13 cellular contexts compared by ENCODE assay signal in genomic region chr2:66364495-66364992, GRCh38.
A peak's percentile ranks its signal among the peaks of the same experiment; 100 is the strongest.
DNase-seq lines count a peak whose midpoint lies in the region; ATAC-seq, FAIRE-seq and TF ChIP-seq lines count a peak whose summit lies in the region.
"Had no signal": no experiment of that assay in that cellular context is flagged by ENCODE, and none has a peak within 500 bp of the region (broad histone marks: within the 10 kb centered on the region; RNA-seq: fewer than 3 reads in every experiment).

No MANE protein-coding gene starts in this region.

- no peaks in the 10 kb centered on the region for H3K9me3 ChIP-seq in SK-N-SH
- no peaks in the 10 kb centered on the region for H3K9me3 ChIP-seq in sigmoid colon
- H3K9me3 ChIP-seq in BE2C, result no peaks in the 10 kb centered on the region
- H3K9me3 ChIP-seq: lower lobe of right lung had no signal

- no peaks in the 10 kb centered on the region for H3K9me2 ChIP-seq in SK-N-SH

- FAIRE-seq in H54 (lab: Jason Lieb, UNC), result peak; percentile 90

- no peaks in the 10 kb centered on the region for H3F3A ChIP-seq in SK-N-SH (replicated peaks; ENCODE audit: insufficient read depth)

- TF ChIP-seq CTCF in SK-N-SH (IDR thresholded peaks at IDR 0.05), result no peak
- TF ChIP-seq CTCF in sigmoid colon (IDR thresholded peaks at IDR 0.05), result no peak
- no peak for TF ChIP-seq CTCF in BE2C (IDR thresholded peaks at IDR 0.05; ENCODE audit: low read depth, low read length)

- no peaks in the 10 kb centered on the region for H3K36me3 ChIP-seq in SK-N-SH (replicated peaks in 1 of 2; ENCODE audit: control insufficient read depth in 1 of 2, insufficient read depth in 2 of 2, low read length in 1 of 2)
- no peaks in the 10 kb centered on the region for H3K36me3 ChIP-seq in sigmoid colon
- H3K36me3 ChIP-seq in BE2C, result no peaks in the 10 kb centered on the region
- H3K36me3 ChIP-seq: lower lobe of right lung had no signal

- DNase-seq in H54 (ENCODE audit: insufficient read length, low spot score) (no peak), SK-N-SH (no peak), glomerular visceral epithelial cell (ENCODE audit: extremely low spot score) (peak; percentile 3), sigmoid colon (peak; percentile 79), BE2C (no peak)
- DNase-seq: activated CD4-positive, alpha-beta T cell treated with anti-CD3 and anti-CD28 coated beads, Interleukin-2, amount 10 ng/mL, durations not matched to agents 7 days and 5 days; DMS53; lower lobe of right lung; NCI-H1694; stimulated activated naive CD4-positive, alpha-beta T cell had no signal

- TF ChIP-seq RAD21 in SK-N-SH (IDR thresholded peaks at IDR 0.05; ENCODE audit: low read length), result no peak

- H3K4me2 ChIP-seq in SK-N-SH, result no peak overlapping the region

- TF ChIP-seq EP300 in SK-N-SH (IDR thresholded peaks at IDR 0.05; ENCODE audit: borderline replicate concordance in 1 of 2, low read depth in 1 of 2, low read length in 1 of 2) (no peak), sigmoid colon (IDR thresholded peaks at IDR 0.05) (peak in 3 of 4 donors; percentile 32 to 68 (median 32))

- WGBS in SK-N-SH (ENCODE audit: low lambda C conversion rate), result 46% methylated on average over 6 of the region's 6 CpGs
- WGBS in sigmoid colon, 2 donors, result 33 to 62% methylated on average over 6 of the region's 6 CpGs

- no peak overlapping the region for H3K9ac ChIP-seq in SK-N-SH

- H3K27me3 ChIP-seq in SK-N-SH (ENCODE audit: insufficient read depth) (no peaks in the 10 kb centered on the region; the same call in 1 of the 2 replicates), sigmoid colon (no peaks in the 10 kb centered on the region), BE2C (no peaks in the 10 kb centered on the region)

- no peaks in the 10 kb centered on the region for H3K79me2 ChIP-seq in SK-N-SH (ENCODE audit: insufficient read depth)

- no peak overlapping the region for H2AFZ ChIP-seq in SK-N-SH (ENCODE audit: low read depth)

- no peak for ATAC-seq in HG03571 (IDR thresholded peaks at IDR 0.05; ENCODE audit: unreplicated experiment)
- no peak for ATAC-seq in GM21737 (IDR thresholded peaks at IDR 0.05; ENCODE audit: unreplicated experiment)
- no peak for ATAC-seq in HG03139 (IDR thresholded peaks at IDR 0.05; ENCODE audit: unreplicated experiment)
- ATAC-seq: lower lobe of right lung had no signal

- CTCF ChIA-PET in SK-N-SH (lab: Yijun Ruan, JAX), result no interaction called here

- no peak overlapping the region for H3K27ac ChIP-seq in SK-N-SH (ENCODE audit: low read depth in 2 of 2, low read length in 1 of 2)
- H3K27ac ChIP-seq in sigmoid colon, result peak overlapping the region in 3 of 4 donors; percentile 68 to 81 (median 79)
- H3K27ac ChIP-seq: lower lobe of right lung had no signal

- no peaks in the 10 kb centered on the region for H4K20me1 ChIP-seq in SK-N-SH (ENCODE audit: insufficient read depth)

- POLR2A ChIA-PET in SK-N-SH (lab: Yijun Ruan, JAX), result no interaction called here

- intact Hi-C loops in sigmoid colon (cut with DNase I), result loop anchor here (5.0 kb wide), 1 partner anchor 63 kb away; no protein-coding TSS in a partner anchor

- peaks cover 0 to 3% of the 10 kb centered on the region in 2 experiments; a peak in 2 of 4 replicates for H3K4me1 ChIP-seq in SK-N-SH (ENCODE audit: control insufficient read depth in 1 of 2, insufficient read depth in 2 of 2, low read depth in 1 of 2, low read length in 1 of 2)
- H3K4me1 ChIP-seq in sigmoid colon, result peaks cover 0 to 50% (median 24%) of the 10 kb centered on the region in 4 donors
- no peaks in the 10 kb centered on the region for H3K4me1 ChIP-seq in BE2C

- no peak overlapping the region for H3K4me3 ChIP-seq in SK-N-SH (ENCODE audit: low read depth in 2 of 2, low read length in 1 of 2)
- peak overlapping the region in 1 of 4 donors; percentile 12 for H3K4me3 ChIP-seq in sigmoid colon
- H3K4me3 ChIP-seq in BE2C (ENCODE audit: low read depth, low read length), result no peak overlapping the region
- H3K4me3 ChIP-seq: lower lobe of right lung had no signal

- TF ChIP-seq POLR2A in H54 (IDR thresholded peaks at IDR 0.05; ENCODE audit: low read depth, low read length) (no peak), sigmoid colon (IDR thresholded peaks at IDR 0.05) (no peak)

TF ChIP-seq in SK-N-SH, 30 proteins besides CTCF, POLR2A, EP300 and RAD21:
- TF ChIP-seq TCF12 (IDR thresholded peaks at IDR 0.05), result peak; percentile 51
- TF ChIP-seq GABPA (IDR thresholded peaks at IDR 0.05; ENCODE audit: low read depth), result no peak
- no peak for TF ChIP-seq MAX (IDR thresholded peaks at IDR 0.05; ENCODE audit: low read depth)
- TF ChIP-seq NRF1 (IDR thresholded peaks at IDR 0.05; ENCODE audit: low read depth, low read length), result no peak
- no peak for TF ChIP-seq EZH2phosphoT487 (IDR thresholded peaks at IDR 0.05; ENCODE audit: borderline replicate concordance, low read depth)
- no peak for TF ChIP-seq FOXM1 (IDR thresholded peaks at IDR 0.05; ENCODE audit: low read depth)
- no peak for TF ChIP-seq ZBTB33 (IDR thresholded peaks at IDR 0.05; ENCODE audit: borderline replicate concordance, low read depth)
- TF ChIP-seq JUND (IDR thresholded peaks at IDR 0.05), result peak; percentile 42; the same call in 1 of the 2 replicates
- TF ChIP-seq NFIC (IDR thresholded peaks at IDR 0.05; ENCODE audit: borderline replicate concordance), result 0 out of 2 replicates have a peak, but pooled peaks have one; percentile 15
- no peak for TF ChIP-seq IRF3 (IDR thresholded peaks at IDR 0.05; ENCODE audit: low read depth, low read length)
- TF ChIP-seq USF2 (IDR thresholded peaks at IDR 0.05; ENCODE audit: borderline replicate concordance, low read depth, low read length), result no peak
- no peak for TF ChIP-seq SIN3A (IDR thresholded peaks at IDR 0.05; ENCODE audit: borderline replicate concordance, low read depth, low read length)
- no peak for TF ChIP-seq ELF1 (IDR thresholded peaks at IDR 0.05)
- no peak for TF ChIP-seq GATA2 (CRISPR knock-in tag; IDR thresholded peaks at IDR 0.05)
- TF ChIP-seq PBX3 (IDR thresholded peaks at IDR 0.05), result peak; percentile 56
- TF ChIP-seq TAF1 (IDR thresholded peaks at IDR 0.05; ENCODE audit: borderline replicate concordance, low read depth, low read length), result no peak
- no peak for TF ChIP-seq RFX5 (IDR thresholded peaks at IDR 0.05; ENCODE audit: low read length)
- TF ChIP-seq FOSL2 (IDR thresholded peaks at IDR 0.05; ENCODE audit: borderline replicate concordance, low read depth), result peak; percentile 39; the same call in 1 of the 2 replicates

Comparison
In these comparisons a context has a peak if more than half of its experiments do, and no peak if none do; other contexts are left out.
1. DNase-seq: peak in glomerular visceral epithelial cell (single experiment) and sigmoid colon (single experiment); none in H54 (single experiment), SK-N-SH (single experiment) and BE2C (single experiment).
2. H3K27ac ChIP-seq: peak in sigmoid colon (3 of 4); none in SK-N-SH (0 of 2).